8 cellular contexts compared by ENCODE assay signal in genomic region chrX:68571292-68572256, GRCh38.
DNase-seq lines count a peak whose midpoint lies in the region; ATAC-seq and TF ChIP-seq lines count a peak whose summit lies in the region.

No MANE protein-coding gene starts in this region.

- ATAC-seq in GM21528 (IDR thresholded peaks at IDR 0.05; ENCODE audit: low FRiP score, unreplicated experiment): peak; percentile 85

- no peak overlapping the region for H3K9ac ChIP-seq in mammary epithelial cell (ENCODE audit: insufficient read depth, low read length)

- no peak for TF ChIP-seq POLR2A in stomach (IDR thresholded peaks at IDR 0.05)

- H3K27me3 ChIP-seq in mammary epithelial cell (ENCODE audit: insufficient read depth, low read length) (no peaks in the 10 kb centered on the region), stomach (no peaks in the 10 kb centered on the region), H7 (ENCODE audit: control insufficient read depth, insufficient read depth, low read length) (no peaks in the 10 kb centered on the region)

- in situ Hi-C loops in GM13976 (cut with MboI; ENCODE audit: low sequenced_read_pairs, unreplicated experiment) (no loop called here), mammary epithelial cell (cut with MboI; ENCODE audit: low sequenced_read_pairs in 2 of 2) (no loop called here)

- H3K4me1 ChIP-seq in mammary epithelial cell (ENCODE audit: insufficient read depth, low read length) (peaks cover 16% of the 10 kb centered on the region), stomach (no peaks in the 10 kb centered on the region)

- H3K27ac ChIP-seq in mammary epithelial cell (ENCODE audit: insufficient read depth, low read depth, low read length) (peak overlapping the region; percentile 30), stomach (no peak overlapping the region)

- dilution Hi-C loops in mammary epithelial cell (cut with HindIII; ENCODE audit: low sequenced_read_pairs): no loop called here

- CTCF ChIA-PET in mammary epithelial cell (lab: Charles Lee; ENCODE audit: low non-redundant PET): no interaction called here

- peak; percentile 13 for DNase-seq in GM13976 (ENCODE audit: low spot score)
- peak; percentile 38 for DNase-seq in HPDE6-E6E7 (ENCODE audit: extremely low spot score)
- peak; percentile 84 for DNase-seq in mammary epithelial cell
- no peak for DNase-seq in stomach
- no peak for DNase-seq in activated CD8-positive, alpha-beta memory T cell treated with anti-CD3 and anti-CD28 coated beads for 24 hours
- no peak for DNase-seq in H7
- DNase-seq in NCI-H2227 (lab: John Stamatoyannopoulos, UW; ENCODE audit: unreplicated experiment): no peak

- intact Hi-C loops in mammary epithelial cell (cut with micrococcal nuclease): no loop called here
- intact Hi-C loops in stomach (cut with DNase I; ENCODE audit: low total_unique reads): no loop called here

- H2AFZ ChIP-seq in mammary epithelial cell (ENCODE audit: low read depth, low read length): peak overlapping the region; percentile 4

- TF ChIP-seq CTCF in GM13976 (IDR thresholded peaks at IDR 0.05; ENCODE audit: borderline replicate concordance, control extremely low read depth, extremely low read depth, insufficient read depth, missing control alignments): no peak
- no peak for TF ChIP-seq CTCF in mammary epithelial cell (conservative IDR thresholded peaks at IDR 0.05 in 1 of 2, IDR thresholded peaks at IDR 0.05 in 1 of 2; ENCODE audit: extremely low read depth in 1 of 2, insufficient read depth in 1 of 2, low read depth in 1 of 2, low read length in 2 of 2)
- TF ChIP-seq CTCF in stomach (IDR thresholded peaks at IDR 0.05): no peak

- TF ChIP-seq EP300 in stomach (IDR thresholded peaks at IDR 0.05): no peak

- H3K4me3 ChIP-seq in mammary epithelial cell (replicated peaks in 1 of 3; ENCODE audit: insufficient read depth in 1 of 3, low read depth in 2 of 3, low read length in 3 of 3): no peak overlapping the region
- H3K4me3 ChIP-seq in stomach: no peak overlapping the region
- no peak overlapping the region for H3K4me3 ChIP-seq in H7 (ENCODE audit: insufficient read depth, low read depth, low read length)

- H3K79me2 ChIP-seq in mammary epithelial cell (ENCODE audit: insufficient read depth, low read length): no peaks in the 10 kb centered on the region

- no peak overlapping the region for H3K4me2 ChIP-seq in mammary epithelial cell (ENCODE audit: insufficient read depth, low read depth, low read length)

- H3K36me3 ChIP-seq in mammary epithelial cell (ENCODE audit: insufficient read depth, low read length) (no peaks in the 10 kb centered on the region), stomach (no peaks in the 10 kb centered on the region), H7 (replicated peaks; ENCODE audit: control insufficient read depth, insufficient read depth, low read length) (no peaks in the 10 kb centered on the region)

- no TSS peak for BruUV-seq in mammary epithelial cell (replicated peaks; lab: Mats Ljungman, UMichigan)

- 76% methylated on average over 5 of the region's 5 CpGs for WGBS in mammary epithelial cell (ENCODE audit: low coverage, missing lambda C conversion rate)
- WGBS in stomach, 5 donors: 67 to 93% (median 82%) methylated on average over 4 to 5 of the region's 5 CpGs

- H3K9me3 ChIP-seq in mammary epithelial cell (replicated peaks; ENCODE audit: insufficient read depth, low read length) (no peaks in the 10 kb centered on the region), stomach (no peaks in the 10 kb centered on the region)

- H4K20me1 ChIP-seq in mammary epithelial cell (ENCODE audit: insufficient read depth, low read length): no peaks in the 10 kb centered on the region

Comparison
In these comparisons a context has a peak if more than half of its experiments do, and no peak if none do; other contexts are left out.
1. DNase-seq: peak in GM13976 (single experiment), HPDE6-E6E7 (single experiment) and mammary epithelial cell (single experiment); none in stomach (single experiment), activated CD8-positive, alpha-beta memory T cell treated with anti-CD3 and anti-CD28 coated beads for 24 hours (single experiment), H7 (single experiment) and NCI-H2227 (single experiment).